ENCODE assay signal across 12 cellular contexts in the genomic region with DNA sequence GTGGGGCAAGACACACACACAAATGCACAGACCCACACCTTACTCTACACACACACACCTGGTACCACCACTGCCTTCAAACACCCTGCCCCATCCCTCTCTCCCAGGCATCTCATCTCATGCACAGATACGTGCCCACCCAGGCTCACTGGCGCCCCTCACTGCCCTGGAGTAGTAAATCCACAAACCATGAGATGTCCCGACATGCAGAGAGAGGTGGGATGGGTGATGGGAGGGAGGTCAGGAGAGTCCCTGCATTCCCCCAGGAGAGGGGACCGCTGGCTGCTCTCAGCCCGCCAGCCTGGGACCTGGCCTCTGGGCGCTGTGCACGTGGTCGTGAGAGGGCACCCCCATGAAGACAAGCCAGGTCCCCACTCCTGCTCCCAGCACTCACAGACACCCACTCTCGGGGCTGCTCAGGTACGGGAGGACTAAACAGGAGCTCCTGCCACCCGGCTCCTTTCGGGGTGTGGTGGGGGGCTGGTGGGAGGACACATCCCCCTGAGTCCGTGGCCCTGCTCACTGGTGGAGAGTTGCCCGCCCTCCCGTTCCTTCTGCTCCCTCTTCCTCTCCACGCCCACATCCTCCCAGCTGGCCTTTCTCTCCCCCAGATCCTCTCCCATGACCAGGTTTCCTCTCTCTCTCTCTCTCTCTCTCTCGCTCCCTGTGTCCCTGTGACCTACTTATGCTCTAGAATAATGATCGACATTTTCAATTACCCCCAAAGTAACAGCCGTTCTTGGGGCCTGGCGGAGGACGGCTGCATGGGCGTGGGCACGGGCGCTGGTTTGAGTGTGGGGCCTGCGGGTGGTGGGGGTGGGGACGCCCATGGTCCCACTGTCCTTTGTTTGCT. TPM values are rescaled to one million over a fixed set of nuclear protein-coding genes. Genes with fewer than 3 reads are reported as not detected.
DNase-seq lines count a peak whose midpoint lies in the region; ATAC-seq and TF ChIP-seq lines count a peak whose summit lies in the region.
"Had no signal": no experiment of that assay in that cellular context is flagged by ENCODE, and none has a peak within 500 bp of the region (broad histone marks: within the 10 kb centered on the region; RNA-seq: fewer than 3 reads in every experiment).

No MANE protein-coding gene starts in this region.

- peak; percentile 23 for DNase-seq in NCI-H2171 treated with DMSO at 0.1 percent for 48 hours (lab: John Stamatoyannopoulos, UW)
- no peak for DNase-seq in NCI-H2171 (lab: John Stamatoyannopoulos, UW)
- peak; percentile 55 for DNase-seq in WERI-Rb-1
- peak; percentile 58 for DNase-seq in hepatocyte (ENCODE audit: low spot score)
- no peak for DNase-seq in stomach
- DNase-seq in anterior cingulate cortex (lab: John Stamatoyannopoulos, UW) = no peak
- DNase-seq in left colon = no peak
- DNase-seq: ACHN; NCI-H1930; stimulated activated CD4-positive, alpha-beta T cell treated with anti-CD3 and anti-CD28 coated beads, Interleukin-15, amount 100 ng/mL, for 24 hours; trophoblast cell had no signal

- no peak overlapping the region for H3K4me3 ChIP-seq in WERI-Rb-1 (ENCODE audit: low read depth, low read length)
- no peak overlapping the region for H3K4me3 ChIP-seq in hepatocyte
- H3K4me3 ChIP-seq in stomach = no peak overlapping the region

- no peak for TF ChIP-seq EP300 in stomach (IDR thresholded peaks at IDR 0.05)

- H3K36me3 ChIP-seq in WERI-Rb-1 (no peaks in the 10 kb centered on the region), hepatocyte (replicated peaks; ENCODE audit: insufficient read depth, low read depth) (no peaks in the 10 kb centered on the region), stomach (no peaks in the 10 kb centered on the region)

- H3K9me3 ChIP-seq in WERI-Rb-1 (ENCODE audit: severe bottlenecking) (no peaks in the 10 kb centered on the region), hepatocyte (ENCODE audit: low read depth) (no peaks in the 10 kb centered on the region), stomach (no peaks in the 10 kb centered on the region)

- no peak for ATAC-seq in GM18498 (IDR thresholded peaks at IDR 0.05; ENCODE audit: unreplicated experiment)
- ATAC-seq in left colon = no peak

- H3K9me2 ChIP-seq in hepatocyte (replicated peaks; ENCODE audit: insufficient read depth) = no peaks in the 10 kb centered on the region

- H3K27ac ChIP-seq in WERI-Rb-1 (peak overlapping the region; percentile 39; the same call in 1 of the 2 replicates), hepatocyte (peak overlapping the region; percentile 90), stomach (peak overlapping the region in 3 of 5 donors; percentile 8 to 65 (median 33))

- H4K20me1 ChIP-seq in hepatocyte (ENCODE audit: insufficient read depth, poor library complexity, severe bottlenecking) = no peaks in the 10 kb centered on the region

- TF ChIP-seq CTCF in WERI-Rb-1 (IDR thresholded peaks at IDR 0.05; ENCODE audit: low read depth, low read length) (peak; percentile 57), hepatocyte (IDR thresholded peaks at IDR 0.05; ENCODE audit: poor library complexity) (peak; percentile 19), stomach (IDR thresholded peaks at IDR 0.05) (no peak)

- no peak overlapping the region for H2AFZ ChIP-seq in hepatocyte

- no peaks in the 10 kb centered on the region for H3K27me3 ChIP-seq in WERI-Rb-1 (ENCODE audit: insufficient read depth, low read depth, severe bottlenecking)
- no peaks in the 10 kb centered on the region for H3K27me3 ChIP-seq in hepatocyte
- H3K27me3 ChIP-seq in stomach = peaks cover 0 to 16% (median 0%) of the 10 kb centered on the region in 3 donors

- no peaks in the 10 kb centered on the region for H3K79me2 ChIP-seq in hepatocyte

- no peak for TF ChIP-seq POLR2A in stomach (IDR thresholded peaks at IDR 0.05)

- WGBS in hepatocyte (ENCODE audit: low lambda C conversion rate, missing lambda C conversion rate) = 64% methylated on average over 25 of the region's 26 CpGs
- WGBS in stomach, 5 donors = 40 to 61% (median 56%) methylated on average over 21 to 26 of the region's 26 CpGs

- peak overlapping the region; percentile 42 for H3K4me2 ChIP-seq in hepatocyte

- intact Hi-C loops in stomach (cut with DNase I; ENCODE audit: low total_unique reads) = loop anchor here (10.0 kb wide), 1 partner anchor 73 kb away; no protein-coding TSS in a partner anchor
- intact Hi-C loops in left colon (cut with DNase I, micrococcal nuclease) = no loop called here

- H3K4me1 ChIP-seq in hepatocyte (ENCODE audit: insufficient read depth) (peaks cover 19% of the 10 kb centered on the region), stomach (peaks cover 0 to 22% (median 14%) of the 10 kb centered on the region in 4 donors)

RNA-seq across cellular contexts. Expression of gene CSPG4, which starts 18.8 kb away (rescaled TPM):
- total RNA-seq in hepatocyte = 3.2 and 6.4 TPM in 2 replicates
- polyA plus RNA-seq in hepatocyte = 7.8 and 8.6 TPM in 2 replicates
- total RNA-seq in stomach = 10 to 100 TPM; 15.1 to 44.6 (median 28.1) TPM
- polyA plus RNA-seq in stomach = 10 to 100 TPM in 1 of 3 donors, 1 to 10 TPM in 2; 1.8 to 15.5 (median 3.1) TPM
- total RNA-seq in left colon = 10 to 100 TPM in 1 of 2 donors, 1 to 10 TPM in 1; 2.1 to 12.2 TPM

Comparison
In these comparisons a context has a peak if more than half of its experiments do, and no peak if none do; other contexts are left out.
1. DNase-seq: peak in NCI-H2171 treated with DMSO at 0.1 percent for 48 hours (single experiment), WERI-Rb-1 (single experiment) and hepatocyte (single experiment); none in NCI-H2171 (single experiment), stomach (single experiment), anterior cingulate cortex (0 of 58) and left colon (0 of 2).
2. H3K27ac ChIP-seq: peak in every context shown above with its lines; median percentile 90 in hepatocyte; 39 in WERI-Rb-1; 33 in stomach.
3. CTCF ChIP-seq: peak in WERI-Rb-1 (single experiment) and hepatocyte (single experiment); none in stomach (0 of 7).